1 cellular context compared by ENCODE assay signal in the genomic region with DNA sequence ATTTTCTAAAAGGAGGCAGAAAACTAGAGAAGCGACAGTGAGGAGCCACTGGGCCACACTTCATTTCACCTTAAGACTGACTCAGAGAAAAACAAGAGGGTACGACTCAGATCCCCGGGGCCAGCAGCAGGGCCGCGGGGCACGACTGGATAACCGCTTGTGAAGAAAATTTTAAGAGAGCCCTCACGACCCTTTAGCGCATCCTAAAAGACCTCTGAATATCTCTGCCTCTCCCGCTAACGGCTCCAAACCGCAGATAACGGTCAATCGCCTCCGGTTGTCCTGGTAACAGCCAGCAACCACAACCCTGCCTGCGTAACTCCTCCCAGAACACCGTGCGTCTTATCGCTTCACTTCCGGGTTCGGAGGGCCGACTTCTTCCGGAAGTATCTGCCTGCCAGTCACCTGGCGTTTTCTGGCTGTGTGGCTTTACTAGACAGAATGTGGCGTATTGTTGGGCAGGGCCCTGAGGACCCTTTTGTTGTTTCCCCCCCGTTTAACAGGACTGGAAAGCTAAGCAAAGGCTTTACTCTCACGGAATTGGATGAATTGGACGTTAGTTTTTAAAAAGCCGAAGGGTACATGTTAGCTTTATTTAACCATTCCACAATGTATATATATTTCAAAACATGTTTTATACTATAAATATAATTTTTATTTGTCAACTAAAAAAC.
TF ChIP-seq lines count a peak whose summit lies in the region.

No MANE protein-coding gene starts in this region.

TF ChIP-seq in HEK293, 187 proteins besides CTCF, POLR2A, EP300 and RAD21 (continued from another document and continues in another):
- TF ChIP-seq, protein P1, sequence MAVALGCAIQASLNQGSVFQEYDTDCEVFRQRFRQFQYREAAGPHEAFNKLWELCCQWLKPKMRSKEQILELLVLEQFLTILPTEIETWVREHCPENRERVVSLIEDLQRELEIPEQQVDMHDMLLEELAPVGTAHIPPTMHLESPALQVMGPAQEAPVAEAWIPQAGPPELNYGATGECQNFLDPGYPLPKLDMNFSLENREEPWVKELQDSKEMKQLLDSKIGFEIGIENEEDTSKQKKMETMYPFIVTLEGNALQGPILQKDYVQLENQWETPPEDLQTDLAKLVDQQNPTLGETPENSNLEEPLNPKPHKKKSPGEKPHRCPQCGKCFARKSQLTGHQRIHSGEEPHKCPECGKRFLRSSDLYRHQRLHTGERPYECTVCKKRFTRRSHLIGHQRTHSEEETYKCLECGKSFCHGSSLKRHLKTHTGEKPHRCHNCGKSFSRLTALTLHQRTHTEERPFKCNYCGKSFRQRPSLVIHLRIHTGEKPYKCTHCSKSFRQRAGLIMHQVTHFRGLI (tag by site-specific recombination; IDR thresholded peaks at IDR 0.05): peak; percentile 57; the same call in 1 of the 2 replicates
- TF ChIP-seq ZFP3 (tag by site-specific recombination; IDR thresholded peaks at IDR 0.05; ENCODE audit: low read depth) (no peak), ZNF639 (tag by site-specific recombination; IDR thresholded peaks at IDR 0.05) (no peak), ZNF76 (tag by site-specific recombination; IDR thresholded peaks at IDR 0.05; ENCODE audit: borderline replicate concordance, low read depth) (peak; percentile 91), ZNF341 (tag by site-specific recombination; IDR thresholded peaks at IDR 0.05; ENCODE audit: low read depth) (peak; percentile 39; the same call in 1 of the 2 replicates), KLF1 (tag by site-specific recombination; IDR thresholded peaks at IDR 0.05) (no peak), ZNF692 (tag by site-specific recombination; IDR thresholded peaks at IDR 0.05) (0 out of 2 replicates have a peak, but pooled peaks have one; percentile 15), SP3 (tag by site-specific recombination; IDR thresholded peaks at IDR 0.05) (peak; percentile 68), ZXDB (tag by site-specific recombination; IDR thresholded peaks at IDR 0.05) (peak; percentile 45), ZNF558 (tag by site-specific recombination; IDR thresholded peaks at IDR 0.05) (no peak), ZSCAN23 (tag by site-specific recombination; IDR thresholded peaks at IDR 0.05) (no peak), TCF7L2 (IDR thresholded peaks at IDR 0.05; ENCODE audit: borderline replicate concordance, low read depth, low read length) (no peak), ZNF48 (tag by site-specific recombination; IDR thresholded peaks at IDR 0.05) (no peak), ZEB2 (tag by site-specific recombination; IDR thresholded peaks at IDR 0.05) (peak; percentile 59), SCRT1 (tag by site-specific recombination; IDR thresholded peaks at IDR 0.05; ENCODE audit: borderline replicate concordance) (no peak), ZBTB17 (tag by site-specific recombination; IDR thresholded peaks at IDR 0.05) (peak; percentile 83), BCL6B (tag by site-specific recombination; IDR thresholded peaks at IDR 0.05) (no peak), ZFP41 (tag by site-specific recombination; IDR thresholded peaks at IDR 0.05; ENCODE audit: borderline replicate concordance) (no peak), ZBTB20 (tag by site-specific recombination; IDR thresholded peaks at IDR 0.05) (peak; percentile 94), ZBTB8A (tag by site-specific recombination; IDR thresholded peaks at IDR 0.05) (no peak; the same call in 1 of the 2 replicates), ZNF530 (tag by site-specific recombination; IDR thresholded peaks at IDR 0.05; ENCODE audit: low read depth) (no peak), ZBTB21 (tag by site-specific recombination; IDR thresholded peaks at IDR 0.05) (no peak), ZNF654 (tag by site-specific recombination; IDR thresholded peaks at IDR 0.05; ENCODE audit: low read depth) (no peak), MZF1 (tag by site-specific recombination; IDR thresholded peaks at IDR 0.05; ENCODE audit: borderline replicate concordance) (no peak), ZNF16 (tag by site-specific recombination; IDR thresholded peaks at IDR 0.05; ENCODE audit: low read depth) (no peak), ZNF837 (tag by site-specific recombination; IDR thresholded peaks at IDR 0.05) (no peak), ZNF266 (tag by site-specific recombination; IDR thresholded peaks at IDR 0.05; ENCODE audit: low read depth) (no peak), EGR2 (tag by site-specific recombination; IDR thresholded peaks at IDR 0.05; ENCODE audit: low read depth) (no peak), ZNF629 (tag by site-specific recombination; IDR thresholded peaks at IDR 0.05) (peak; percentile 76)
- TF ChIP-seq, protein P2, sequence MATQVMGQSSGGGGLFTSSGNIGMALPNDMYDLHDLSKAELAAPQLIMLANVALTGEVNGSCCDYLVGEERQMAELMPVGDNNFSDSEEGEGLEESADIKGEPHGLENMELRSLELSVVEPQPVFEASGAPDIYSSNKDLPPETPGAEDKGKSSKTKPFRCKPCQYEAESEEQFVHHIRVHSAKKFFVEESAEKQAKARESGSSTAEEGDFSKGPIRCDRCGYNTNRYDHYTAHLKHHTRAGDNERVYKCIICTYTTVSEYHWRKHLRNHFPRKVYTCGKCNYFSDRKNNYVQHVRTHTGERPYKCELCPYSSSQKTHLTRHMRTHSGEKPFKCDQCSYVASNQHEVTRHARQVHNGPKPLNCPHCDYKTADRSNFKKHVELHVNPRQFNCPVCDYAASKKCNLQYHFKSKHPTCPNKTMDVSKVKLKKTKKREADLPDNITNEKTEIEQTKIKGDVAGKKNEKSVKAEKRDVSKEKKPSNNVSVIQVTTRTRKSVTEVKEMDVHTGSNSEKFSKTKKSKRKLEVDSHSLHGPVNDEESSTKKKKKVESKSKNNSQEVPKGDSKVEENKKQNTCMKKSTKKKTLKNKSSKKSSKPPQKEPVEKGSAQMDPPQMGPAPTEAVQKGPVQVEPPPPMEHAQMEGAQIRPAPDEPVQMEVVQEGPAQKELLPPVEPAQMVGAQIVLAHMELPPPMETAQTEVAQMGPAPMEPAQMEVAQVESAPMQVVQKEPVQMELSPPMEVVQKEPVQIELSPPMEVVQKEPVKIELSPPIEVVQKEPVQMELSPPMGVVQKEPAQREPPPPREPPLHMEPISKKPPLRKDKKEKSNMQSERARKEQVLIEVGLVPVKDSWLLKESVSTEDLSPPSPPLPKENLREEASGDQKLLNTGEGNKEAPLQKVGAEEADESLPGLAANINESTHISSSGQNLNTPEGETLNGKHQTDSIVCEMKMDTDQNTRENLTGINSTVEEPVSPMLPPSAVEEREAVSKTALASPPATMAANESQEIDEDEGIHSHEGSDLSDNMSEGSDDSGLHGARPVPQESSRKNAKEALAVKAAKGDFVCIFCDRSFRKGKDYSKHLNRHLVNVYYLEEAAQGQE (tag by site-specific recombination; IDR thresholded peaks at IDR 0.05): no peak
- TF ChIP-seq, protein P3, sequence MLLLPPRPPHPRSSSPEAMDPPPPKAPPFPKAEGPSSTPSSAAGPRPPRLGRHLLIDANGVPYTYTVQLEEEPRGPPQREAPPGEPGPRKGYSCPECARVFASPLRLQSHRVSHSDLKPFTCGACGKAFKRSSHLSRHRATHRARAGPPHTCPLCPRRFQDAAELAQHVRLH (tag by site-specific recombination; IDR thresholded peaks at IDR 0.05): peak; percentile 68
- TF ChIP-seq, protein P4, sequence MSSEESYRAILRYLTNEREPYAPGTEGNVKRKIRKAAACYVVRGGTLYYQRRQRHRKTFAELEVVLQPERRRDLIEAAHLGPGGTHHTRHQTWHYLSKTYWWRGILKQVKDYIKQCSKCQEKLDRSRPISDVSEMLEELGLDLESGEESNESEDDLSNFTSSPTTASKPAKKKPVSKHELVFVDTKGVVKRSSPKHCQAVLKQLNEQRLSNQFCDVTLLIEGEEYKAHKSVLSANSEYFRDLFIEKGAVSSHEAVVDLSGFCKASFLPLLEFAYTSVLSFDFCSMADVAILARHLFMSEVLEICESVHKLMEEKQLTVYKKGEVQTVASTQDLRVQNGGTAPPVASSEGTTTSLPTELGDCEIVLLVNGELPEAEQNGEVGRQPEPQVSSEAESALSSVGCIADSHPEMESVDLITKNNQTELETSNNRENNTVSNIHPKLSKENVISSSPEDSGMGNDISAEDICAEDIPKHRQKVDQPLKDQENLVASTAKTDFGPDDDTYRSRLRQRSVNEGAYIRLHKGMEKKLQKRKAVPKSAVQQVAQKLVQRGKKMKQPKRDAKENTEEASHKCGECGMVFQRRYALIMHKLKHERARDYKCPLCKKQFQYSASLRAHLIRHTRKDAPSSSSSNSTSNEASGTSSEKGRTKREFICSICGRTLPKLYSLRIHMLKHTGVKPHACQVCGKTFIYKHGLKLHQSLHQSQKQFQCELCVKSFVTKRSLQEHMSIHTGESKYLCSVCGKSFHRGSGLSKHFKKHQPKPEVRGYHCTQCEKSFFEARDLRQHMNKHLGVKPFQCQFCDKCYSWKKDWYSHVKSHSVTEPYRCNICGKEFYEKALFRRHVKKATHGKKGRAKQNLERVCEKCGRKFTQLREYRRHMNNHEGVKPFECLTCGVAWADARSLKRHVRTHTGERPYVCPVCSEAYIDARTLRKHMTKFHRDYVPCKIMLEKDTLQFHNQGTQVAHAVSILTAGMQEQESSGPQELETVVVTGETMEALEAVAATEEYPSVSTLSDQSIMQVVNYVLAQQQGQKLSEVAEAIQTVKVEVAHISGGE (tag by site-specific recombination; conservative IDR thresholded peaks at IDR 0.05; ENCODE audit: low read depth): peak; percentile 85
- TF ChIP-seq, protein P5, sequence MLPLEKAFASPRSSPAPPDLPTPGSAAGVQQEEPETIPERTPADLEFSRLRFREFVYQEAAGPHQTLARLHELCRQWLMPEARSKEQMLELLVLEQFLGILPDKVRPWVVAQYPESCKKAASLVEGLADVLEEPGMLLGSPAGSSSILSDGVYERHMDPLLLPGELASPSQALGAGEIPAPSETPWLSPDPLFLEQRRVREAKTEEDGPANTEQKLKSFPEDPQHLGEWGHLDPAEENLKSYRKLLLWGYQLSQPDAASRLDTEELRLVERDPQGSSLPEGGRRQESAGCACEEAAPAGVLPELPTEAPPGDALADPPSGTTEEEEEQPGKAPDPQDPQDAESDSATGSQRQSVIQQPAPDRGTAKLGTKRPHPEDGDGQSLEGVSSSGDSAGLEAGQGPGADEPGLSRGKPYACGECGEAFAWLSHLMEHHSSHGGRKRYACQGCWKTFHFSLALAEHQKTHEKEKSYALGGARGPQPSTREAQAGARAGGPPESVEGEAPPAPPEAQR (tag by site-specific recombination; IDR thresholded peaks at IDR 0.05): no peak
- TF ChIP-seq, protein P6, sequence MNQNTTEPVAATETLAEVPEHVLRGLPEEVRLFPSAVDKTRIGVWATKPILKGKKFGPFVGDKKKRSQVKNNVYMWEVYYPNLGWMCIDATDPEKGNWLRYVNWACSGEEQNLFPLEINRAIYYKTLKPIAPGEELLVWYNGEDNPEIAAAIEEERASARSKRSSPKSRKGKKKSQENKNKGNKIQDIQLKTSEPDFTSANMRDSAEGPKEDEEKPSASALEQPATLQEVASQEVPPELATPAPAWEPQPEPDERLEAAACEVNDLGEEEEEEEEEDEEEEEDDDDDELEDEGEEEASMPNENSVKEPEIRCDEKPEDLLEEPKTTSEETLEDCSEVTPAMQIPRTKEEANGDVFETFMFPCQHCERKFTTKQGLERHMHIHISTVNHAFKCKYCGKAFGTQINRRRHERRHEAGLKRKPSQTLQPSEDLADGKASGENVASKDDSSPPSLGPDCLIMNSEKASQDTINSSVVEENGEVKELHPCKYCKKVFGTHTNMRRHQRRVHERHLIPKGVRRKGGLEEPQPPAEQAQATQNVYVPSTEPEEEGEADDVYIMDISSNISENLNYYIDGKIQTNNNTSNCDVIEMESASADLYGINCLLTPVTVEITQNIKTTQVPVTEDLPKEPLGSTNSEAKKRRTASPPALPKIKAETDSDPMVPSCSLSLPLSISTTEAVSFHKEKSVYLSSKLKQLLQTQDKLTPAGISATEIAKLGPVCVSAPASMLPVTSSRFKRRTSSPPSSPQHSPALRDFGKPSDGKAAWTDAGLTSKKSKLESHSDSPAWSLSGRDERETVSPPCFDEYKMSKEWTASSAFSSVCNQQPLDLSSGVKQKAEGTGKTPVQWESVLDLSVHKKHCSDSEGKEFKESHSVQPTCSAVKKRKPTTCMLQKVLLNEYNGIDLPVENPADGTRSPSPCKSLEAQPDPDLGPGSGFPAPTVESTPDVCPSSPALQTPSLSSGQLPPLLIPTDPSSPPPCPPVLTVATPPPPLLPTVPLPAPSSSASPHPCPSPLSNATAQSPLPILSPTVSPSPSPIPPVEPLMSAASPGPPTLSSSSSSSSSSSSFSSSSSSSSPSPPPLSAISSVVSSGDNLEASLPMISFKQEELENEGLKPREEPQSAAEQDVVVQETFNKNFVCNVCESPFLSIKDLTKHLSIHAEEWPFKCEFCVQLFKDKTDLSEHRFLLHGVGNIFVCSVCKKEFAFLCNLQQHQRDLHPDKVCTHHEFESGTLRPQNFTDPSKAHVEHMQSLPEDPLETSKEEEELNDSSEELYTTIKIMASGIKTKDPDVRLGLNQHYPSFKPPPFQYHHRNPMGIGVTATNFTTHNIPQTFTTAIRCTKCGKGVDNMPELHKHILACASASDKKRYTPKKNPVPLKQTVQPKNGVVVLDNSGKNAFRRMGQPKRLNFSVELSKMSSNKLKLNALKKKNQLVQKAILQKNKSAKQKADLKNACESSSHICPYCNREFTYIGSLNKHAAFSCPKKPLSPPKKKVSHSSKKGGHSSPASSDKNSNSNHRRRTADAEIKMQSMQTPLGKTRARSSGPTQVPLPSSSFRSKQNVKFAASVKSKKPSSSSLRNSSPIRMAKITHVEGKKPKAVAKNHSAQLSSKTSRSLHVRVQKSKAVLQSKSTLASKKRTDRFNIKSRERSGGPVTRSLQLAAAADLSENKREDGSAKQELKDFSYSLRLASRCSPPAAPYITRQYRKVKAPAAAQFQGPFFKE (tag by site-specific recombination; IDR thresholded peaks at IDR 0.05; ENCODE audit: borderline replicate concordance): no peak
